21 cellular contexts compared by ENCODE assay signal in genomic region chr6:165110871-165111270, GRCh38.
"Had no signal": no experiment of that assay in that cellular context is flagged by ENCODE, and none has a peak within 500 bp of the region (broad histone marks: within the 10 kb centered on the region; RNA-seq: fewer than 3 reads in every experiment).

No MANE protein-coding gene starts in this region.

- H3K4me1 ChIP-seq: breast epithelium, Peyer's patch had no signal

- H3K27ac Mint-ChIP-seq: activated CD8-positive, alpha-beta T cell treated with anti-CD3 and anti-CD28 coated beads for 36 hours; activated naive CD4-positive, alpha-beta T cell treated with anti-CD3 and anti-CD28 coated beads, Interleukin-2, amount 10 ng/mL, durations not matched to agents 7 days and 5 days; activated naive CD8-positive, alpha-beta T cell treated with anti-CD3 and anti-CD28 coated beads for 36 hours; activated T-cell treated with anti-CD3 and anti-CD28 coated beads, Interleukin-2, amount 50 U/mL, for 72 hours; activated T-helper 2 cell treated with anti-CD3 and anti-CD28 coated beads, Interferon-gamma antibody, Interleukin-2, Interleukin-4, amounts not matched to agents 10 μg/mL and 5 μg/mL and 100 μg/mL, durations not matched to agents 14 hours and 24 hours and 36 hours; T-helper 1 cell treated with Interleukin-12 subunit alpha and Interleukin-12 subunit beta and Interleukin-4 antibody, amounts not matched to agents 30 μg/mL and 1 μg/mL, for 36 hours had no signal

- DNase-seq: activated CD4-positive, alpha-beta T cell treated with anti-CD3 and anti-CD28 coated beads for 4 hours; activated CD8-positive, alpha-beta memory T cell treated with anti-CD3 and anti-CD28 coated beads, Interleukin-2, amount 50 U/mL, for 4 hours; activated CD8-positive, alpha-beta T cell treated with anti-CD3 and anti-CD28 coated beads for 36 hours; activated gamma-delta T cell treated with Interleukin-2 at 50 U/mL for 16 hours; activated naive CD4-positive, alpha-beta T cell treated with anti-CD3 and anti-CD28 coated beads, Interleukin-2, amount 10 ng/mL, durations not matched to agents 7 days and 5 days; activated naive CD8-positive, alpha-beta T cell treated with anti-CD3 and anti-CD28 coated beads for 36 hours; activated T-cell treated with anti-CD3 and anti-CD28 coated beads, Interleukin-2, amount 50 U/mL, for 72 hours; central memory CD4-positive, alpha-beta T cell; NCI-H1105 treated with DMSO at 0.1 percent for 48 hours; NCI-H1436 treated with DMSO at 0.1 percent for 48 hours; NCI-H187 treated with DMSO at 0.1 percent for 48 hours; NCI-H2081 treated with DMSO at 0.1 percent for 48 hours; NCI-H2227 treated with DMSO at 0.1 percent for 48 hours; NCI-H446 treated with DMSO at 0.1 percent for 48 hours; NCI-H524 treated with DMSO at 0.1 percent for 48 hours; Peyer's patch; SHP77 had no signal

- H3K4me1 Mint-ChIP-seq: activated naive CD4-positive, alpha-beta T cell treated with anti-CD3 and anti-CD28 coated beads, Interleukin-2, amount 10 ng/mL, durations not matched to agents 7 days and 5 days; activated naive CD8-positive, alpha-beta T cell treated with anti-CD3 and anti-CD28 coated beads for 36 hours had no signal

- H3K36me3 Mint-ChIP-seq: activated naive CD4-positive, alpha-beta T cell treated with anti-CD3 and anti-CD28 coated beads, Interleukin-2, amount 10 ng/mL, durations not matched to agents 7 days and 5 days; activated naive CD8-positive, alpha-beta T cell treated with anti-CD3 and anti-CD28 coated beads for 36 hours had no signal

- H3K27me3 Mint-ChIP-seq: activated CD8-positive, alpha-beta T cell treated with anti-CD3 and anti-CD28 coated beads for 36 hours; activated naive CD4-positive, alpha-beta T cell treated with anti-CD3 and anti-CD28 coated beads, Interleukin-2, amount 10 ng/mL, durations not matched to agents 7 days and 5 days; activated naive CD8-positive, alpha-beta T cell treated with anti-CD3 and anti-CD28 coated beads for 36 hours had no signal

- H3K4me3 Mint-ChIP-seq: activated CD8-positive, alpha-beta T cell treated with anti-CD3 and anti-CD28 coated beads for 36 hours; activated naive CD4-positive, alpha-beta T cell treated with anti-CD3 and anti-CD28 coated beads, Interleukin-2, amount 10 ng/mL, durations not matched to agents 7 days and 5 days; activated naive CD8-positive, alpha-beta T cell treated with anti-CD3 and anti-CD28 coated beads for 36 hours; activated T-cell treated with anti-CD3 and anti-CD28 coated beads, Interleukin-2, amount 50 U/mL, for 72 hours; T-helper 1 cell treated with Interleukin-12 subunit alpha and Interleukin-12 subunit beta and Interleukin-4 antibody, amounts not matched to agents 30 μg/mL and 1 μg/mL, for 36 hours had no signal

- H3K27me3 ChIP-seq: breast epithelium, Peyer's patch had no signal

- H3K4me3 ChIP-seq: breast epithelium, Peyer's patch had no signal

- H3K27ac ChIP-seq: breast epithelium, Peyer's patch had no signal

- H3K36me3 ChIP-seq: breast epithelium, Peyer's patch had no signal

- ATAC-seq: activated CD4-positive, CD25-positive, alpha-beta regulatory T cell treated with anti-CD3 and anti-CD28 coated beads, Interleukin-2, amount 50 U/mL, for 24 hours; activated CD8-positive, alpha-beta T cell treated with anti-CD3 and anti-CD28 coated beads for 36 hours; activated T-cell treated with anti-CD3 and anti-CD28 coated beads, Interleukin-2, amount 50 U/mL, for 72 hours had no signal
